ENCODE assay signal across 1 cellular context in the genomic region with DNA sequence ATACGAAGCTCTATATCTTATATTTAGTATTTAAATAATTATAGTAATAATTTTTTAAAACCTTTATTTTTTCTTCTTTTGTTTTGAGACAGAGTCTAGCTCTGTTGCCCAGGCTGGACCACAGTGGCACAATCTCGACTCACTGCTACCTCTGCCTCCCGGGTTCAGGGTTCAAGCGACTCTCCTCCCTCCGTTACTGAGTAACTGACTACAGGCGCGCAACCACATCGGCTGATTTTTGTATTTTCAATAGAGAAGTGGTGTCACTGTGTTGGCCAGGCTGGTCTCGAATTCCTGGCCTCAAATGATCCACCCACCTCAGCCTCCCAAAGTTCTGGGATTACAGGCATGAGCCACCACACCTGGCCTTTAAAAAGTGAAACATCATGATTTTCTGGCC.
A peak's percentile ranks its signal among the peaks of the same experiment; 100 is the strongest.
TF ChIP-seq lines count a peak whose summit lies in the region.

No MANE protein-coding gene starts in this region.

TF ChIP-seq in HepG2, 621 proteins besides CTCF, POLR2A, EP300 and RAD21:
- TF ChIP-seq HDAC1 (CRISPR knock-in tag; IDR thresholded peaks at IDR 0.05) (peak; percentile 58; the same call in 1 of the 2 replicates), RCOR2 (CRISPR knock-in tag; IDR thresholded peaks at IDR 0.05) (no peak), KLF13 (CRISPR knock-in tag; IDR thresholded peaks at IDR 0.05) (no peak), GFI1 (CRISPR knock-in tag; IDR thresholded peaks at IDR 0.05; ENCODE audit: borderline replicate concordance) (peak; percentile 41; the same call in 1 of the 2 replicates), HNF4A (CRISPR knock-in tag; IDR thresholded peaks at IDR 0.05) (peak; percentile 81), HNF1A (IDR thresholded peaks at IDR 0.05; ENCODE audit: low read depth) (peak; percentile 35; the same call in 1 of the 2 replicates), HNF1A (CRISPR knock-in tag; IDR thresholded peaks at IDR 0.05; ENCODE audit: borderline replicate concordance) (no peak), ZMYM3 (CRISPR knock-in tag; IDR thresholded peaks at IDR 0.05) (peak; percentile 66; the same call in 1 of the 2 replicates), POGZ (CRISPR knock-in tag; IDR thresholded peaks at IDR 0.05) (peak; percentile 38; the same call in 1 of the 2 replicates), ZNF224 (CRISPR knock-in tag; IDR thresholded peaks at IDR 0.05) (no peak), ZMYM4 (CRISPR knock-in tag; IDR thresholded peaks at IDR 0.05) (peak; percentile 59), YEATS4 (CRISPR knock-in tag; IDR thresholded peaks at IDR 0.05; ENCODE audit: borderline replicate concordance) (0 out of 2 replicates have a peak, but pooled peaks have one; percentile 43), ZNF431 (CRISPR knock-in tag; IDR thresholded peaks at IDR 0.05; ENCODE audit: borderline replicate concordance, low read depth) (no peak), CEBPB (IDR thresholded peaks at IDR 0.05; ENCODE audit: borderline replicate concordance, low read depth, low read length) (no peak), ZNF770 (CRISPR knock-in tag; IDR thresholded peaks at IDR 0.05) (peak; percentile 67), SALL1 (CRISPR knock-in tag; IDR thresholded peaks at IDR 0.05) (peak; percentile 65), PTBP1 (IDR thresholded peaks at IDR 0.05; ENCODE audit: low read depth, low read length, poor library complexity, severe bottlenecking) (no peak), KDM5A (IDR thresholded peaks at IDR 0.05; ENCODE audit: borderline replicate concordance, low read length) (no peak), HHEX (CRISPR knock-in tag; IDR thresholded peaks at IDR 0.05) (no peak), ZNF614 (CRISPR knock-in tag; IDR thresholded peaks at IDR 0.05; ENCODE audit: borderline replicate concordance) (0 out of 2 replicates have a peak, but pooled peaks have one; percentile 29), SSRP1 (CRISPR knock-in tag; IDR thresholded peaks at IDR 0.05) (no peak), ZNF121 (CRISPR knock-in tag; IDR thresholded peaks at IDR 0.05) (peak; percentile 96), HNF4G (IDR thresholded peaks at IDR 0.05; ENCODE audit: borderline replicate concordance, low read depth, low read length) (peak; percentile 69), HNF4G (CRISPR knock-in tag; IDR thresholded peaks at IDR 0.05; ENCODE audit: borderline replicate concordance, low read depth) (no peak), SMAD3 (CRISPR knock-in tag; IDR thresholded peaks at IDR 0.05) (no peak)
- TF ChIP-seq, protein P1, sequence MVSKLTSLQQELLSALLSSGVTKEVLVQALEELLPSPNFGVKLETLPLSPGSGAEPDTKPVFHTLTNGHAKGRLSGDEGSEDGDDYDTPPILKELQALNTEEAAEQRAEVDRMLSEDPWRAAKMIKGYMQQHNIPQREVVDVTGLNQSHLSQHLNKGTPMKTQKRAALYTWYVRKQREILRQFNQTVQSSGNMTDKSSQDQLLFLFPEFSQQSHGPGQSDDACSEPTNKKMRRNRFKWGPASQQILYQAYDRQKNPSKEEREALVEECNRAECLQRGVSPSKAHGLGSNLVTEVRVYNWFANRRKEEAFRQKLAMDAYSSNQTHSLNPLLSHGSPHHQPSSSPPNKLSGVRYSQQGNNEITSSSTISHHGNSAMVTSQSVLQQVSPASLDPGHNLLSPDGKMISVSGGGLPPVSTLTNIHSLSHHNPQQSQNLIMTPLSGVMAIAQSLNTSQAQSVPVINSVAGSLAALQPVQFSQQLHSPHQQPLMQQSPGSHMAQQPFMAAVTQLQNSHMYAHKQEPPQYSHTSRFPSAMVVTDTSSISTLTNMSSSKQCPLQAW (CRISPR knock-in tag; IDR thresholded peaks at IDR 0.05), result 0 out of 2 replicates have a peak, but pooled peaks have one; percentile 24
- TF ChIP-seq, protein P2, sequence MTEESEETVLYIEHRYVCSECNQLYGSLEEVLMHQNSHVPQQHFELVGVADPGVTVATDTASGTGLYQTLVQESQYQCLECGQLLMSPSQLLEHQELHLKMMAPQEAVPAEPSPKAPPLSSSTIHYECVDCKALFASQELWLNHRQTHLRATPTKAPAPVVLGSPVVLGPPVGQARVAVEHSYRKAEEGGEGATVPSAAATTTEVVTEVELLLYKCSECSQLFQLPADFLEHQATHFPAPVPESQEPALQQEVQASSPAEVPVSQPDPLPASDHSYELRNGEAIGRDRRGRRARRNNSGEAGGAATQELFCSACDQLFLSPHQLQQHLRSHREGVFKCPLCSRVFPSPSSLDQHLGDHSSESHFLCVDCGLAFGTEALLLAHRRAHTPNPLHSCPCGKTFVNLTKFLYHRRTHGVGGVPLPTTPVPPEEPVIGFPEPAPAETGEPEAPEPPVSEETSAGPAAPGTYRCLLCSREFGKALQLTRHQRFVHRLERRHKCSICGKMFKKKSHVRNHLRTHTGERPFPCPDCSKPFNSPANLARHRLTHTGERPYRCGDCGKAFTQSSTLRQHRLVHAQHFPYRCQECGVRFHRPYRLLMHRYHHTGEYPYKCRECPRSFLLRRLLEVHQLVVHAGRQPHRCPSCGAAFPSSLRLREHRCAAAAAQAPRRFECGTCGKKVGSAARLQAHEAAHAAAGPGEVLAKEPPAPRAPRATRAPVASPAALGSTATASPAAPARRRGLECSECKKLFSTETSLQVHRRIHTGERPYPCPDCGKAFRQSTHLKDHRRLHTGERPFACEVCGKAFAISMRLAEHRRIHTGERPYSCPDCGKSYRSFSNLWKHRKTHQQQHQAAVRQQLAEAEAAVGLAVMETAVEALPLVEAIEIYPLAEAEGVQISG (CRISPR knock-in tag; IDR thresholded peaks at IDR 0.05), result no peak
- TF ChIP-seq, protein P3, sequence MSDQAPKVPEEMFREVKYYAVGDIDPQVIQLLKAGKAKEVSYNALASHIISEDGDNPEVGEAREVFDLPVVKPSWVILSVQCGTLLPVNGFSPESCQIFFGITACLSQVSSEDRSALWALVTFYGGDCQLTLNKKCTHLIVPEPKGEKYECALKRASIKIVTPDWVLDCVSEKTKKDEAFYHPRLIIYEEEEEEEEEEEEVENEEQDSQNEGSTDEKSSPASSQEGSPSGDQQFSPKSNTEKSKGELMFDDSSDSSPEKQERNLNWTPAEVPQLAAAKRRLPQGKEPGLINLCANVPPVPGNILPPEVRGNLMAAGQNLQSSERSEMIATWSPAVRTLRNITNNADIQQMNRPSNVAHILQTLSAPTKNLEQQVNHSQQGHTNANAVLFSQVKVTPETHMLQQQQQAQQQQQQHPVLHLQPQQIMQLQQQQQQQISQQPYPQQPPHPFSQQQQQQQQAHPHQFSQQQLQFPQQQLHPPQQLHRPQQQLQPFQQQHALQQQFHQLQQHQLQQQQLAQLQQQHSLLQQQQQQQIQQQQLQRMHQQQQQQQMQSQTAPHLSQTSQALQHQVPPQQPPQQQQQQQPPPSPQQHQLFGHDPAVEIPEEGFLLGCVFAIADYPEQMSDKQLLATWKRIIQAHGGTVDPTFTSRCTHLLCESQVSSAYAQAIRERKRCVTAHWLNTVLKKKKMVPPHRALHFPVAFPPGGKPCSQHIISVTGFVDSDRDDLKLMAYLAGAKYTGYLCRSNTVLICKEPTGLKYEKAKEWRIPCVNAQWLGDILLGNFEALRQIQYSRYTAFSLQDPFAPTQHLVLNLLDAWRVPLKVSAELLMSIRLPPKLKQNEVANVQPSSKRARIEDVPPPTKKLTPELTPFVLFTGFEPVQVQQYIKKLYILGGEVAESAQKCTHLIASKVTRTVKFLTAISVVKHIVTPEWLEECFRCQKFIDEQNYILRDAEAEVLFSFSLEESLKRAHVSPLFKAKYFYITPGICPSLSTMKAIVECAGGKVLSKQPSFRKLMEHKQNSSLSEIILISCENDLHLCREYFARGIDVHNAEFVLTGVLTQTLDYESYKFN (CRISPR knock-in tag; conservative IDR thresholded peaks at IDR 0.05), result peak; percentile 53
- TF ChIP-seq, protein P4, sequence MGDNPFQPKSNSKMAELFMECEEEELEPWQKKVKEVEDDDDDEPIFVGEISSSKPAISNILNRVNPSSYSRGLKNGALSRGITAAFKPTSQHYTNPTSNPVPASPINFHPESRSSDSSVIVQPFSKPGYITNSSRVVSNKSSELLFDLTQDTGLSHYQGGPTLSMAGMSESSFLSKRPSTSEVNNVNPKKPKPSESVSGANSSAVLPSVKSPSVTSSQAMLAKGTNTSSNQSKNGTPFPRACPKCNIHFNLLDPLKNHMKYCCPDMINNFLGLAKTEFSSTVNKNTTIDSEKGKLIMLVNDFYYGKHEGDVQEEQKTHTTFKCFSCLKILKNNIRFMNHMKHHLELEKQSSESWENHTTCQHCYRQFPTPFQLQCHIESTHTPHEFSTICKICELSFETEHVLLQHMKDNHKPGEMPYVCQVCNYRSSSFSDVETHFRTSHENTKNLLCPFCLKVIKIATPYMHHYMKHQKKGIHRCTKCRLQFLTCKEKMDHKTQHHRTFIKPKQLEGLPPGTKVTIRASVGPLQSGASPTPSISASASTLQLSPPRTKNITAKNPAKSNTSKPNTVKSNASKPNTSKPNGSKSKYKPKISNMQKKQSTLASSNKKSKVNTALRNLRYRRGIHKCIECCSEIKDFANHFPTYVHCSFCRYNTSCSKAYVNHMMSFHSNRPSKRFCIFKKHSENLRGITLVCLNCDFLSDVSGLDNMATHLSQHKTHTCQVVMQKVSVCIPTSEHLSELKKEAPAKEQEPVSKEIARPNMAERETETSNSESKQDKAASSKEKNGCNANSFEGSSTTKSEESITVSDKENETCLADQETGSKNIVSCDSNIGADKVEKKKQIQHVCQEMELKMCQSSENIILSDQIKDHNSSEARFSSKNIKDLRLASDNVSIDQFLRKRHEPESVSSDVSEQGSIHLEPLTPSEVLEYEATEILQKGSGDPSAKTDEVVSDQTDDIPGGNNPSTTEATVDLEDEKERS (CRISPR knock-in tag; IDR thresholded peaks at IDR 0.05), result no peak
